In the genomic region with DNA sequence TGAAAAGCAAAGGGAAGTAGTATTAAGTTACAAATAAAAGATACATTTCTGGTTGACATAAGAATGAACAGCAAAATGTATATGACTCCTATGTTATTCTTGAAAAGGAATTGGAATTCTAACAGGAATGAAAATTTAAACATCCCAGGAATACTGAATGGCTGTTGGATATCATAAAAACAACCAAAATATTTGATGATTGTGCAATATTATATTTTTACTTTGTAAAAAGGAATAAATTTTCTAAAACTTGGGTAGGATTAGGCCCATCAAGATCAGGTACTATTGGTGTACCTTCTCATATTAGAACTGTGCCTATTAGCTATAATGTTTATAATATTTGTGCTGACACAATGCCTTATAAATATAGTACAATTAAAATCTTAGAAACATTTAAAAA, we compare ENCODE assay signal across 28 cellular contexts.
"Had no signal": no experiment of that assay in that cellular context is flagged by ENCODE, and none has a peak within 500 bp of the region (broad histone marks: within the 10 kb centered on the region; RNA-seq: fewer than 3 reads in every experiment).

No MANE protein-coding gene starts in this region.

- H3K4me3 ChIP-seq: coronary artery, dorsolateral prefrontal cortex, gastrocnemius medialis, heart left ventricle had no signal

- FAIRE-seq: astrocyte, bronchial epithelial cell had no signal

- H3K27me3 Mint-ChIP-seq: activated CD8-positive, alpha-beta T cell treated with anti-CD3 and anti-CD28 coated beads for 36 hours; activated naive CD4-positive, alpha-beta T cell treated with anti-CD3 and anti-CD28 coated beads, Interleukin-2, amount 10 ng/mL, durations not matched to agents 7 days and 5 days; activated naive CD8-positive, alpha-beta T cell treated with anti-CD3 and anti-CD28 coated beads, Interleukin-2, amount 10 ng/mL, durations not matched to agents 7 days and 5 days; central memory CD8-positive, alpha-beta T cell had no signal

- H3K27ac ChIP-seq: brain microvascular endothelial cell, coronary artery, dorsolateral prefrontal cortex, foreskin keratinocyte, gastrocnemius medialis, heart left ventricle had no signal

- H3K4me3 Mint-ChIP-seq: activated CD8-positive, alpha-beta T cell treated with anti-CD3 and anti-CD28 coated beads for 36 hours; activated naive CD4-positive, alpha-beta T cell treated with anti-CD3 and anti-CD28 coated beads, Interleukin-2, amount 10 ng/mL, durations not matched to agents 7 days and 5 days; activated naive CD8-positive, alpha-beta T cell treated with anti-CD3 and anti-CD28 coated beads, Interleukin-2, amount 10 ng/mL, durations not matched to agents 7 days and 5 days; central memory CD8-positive, alpha-beta T cell; dendritic cell treated with granulocyte-macrophage colony-stimulating factor and Interleukin-4, amounts not matched to agents 40 ng/mL and 50 ng/mL, for 4 days; endodermal cell had no signal

- H3K4me1 ChIP-seq: gastrocnemius medialis had no signal

- DNase-seq: activated CD4-positive, alpha-beta T cell treated with anti-CD3 and anti-CD28 coated beads for 48 hours; activated CD4-positive, alpha-beta T cell treated with anti-CD3 and anti-CD28 coated beads, Interleukin-2, amount 50 U/mL, for 1 hour; activated CD4-positive, alpha-beta T cell treated with anti-CD3 and anti-CD28 coated beads, Interleukin-2, amount 50 U/mL, for 48 hours; activated CD8-positive, alpha-beta T cell treated with anti-CD3 and anti-CD28 coated beads for 36 hours; activated gamma-delta T cell; activated naive CD4-positive, alpha-beta T cell; activated naive CD4-positive, alpha-beta T cell treated with anti-CD3 and anti-CD28 coated beads, Interleukin-2, amount 10 ng/mL, durations not matched to agents 7 days and 5 days; activated naive CD8-positive, alpha-beta T cell treated with anti-CD3 and anti-CD28 coated beads, Interleukin-2, amount 10 ng/mL, durations not matched to agents 7 days and 5 days; activated T-cell treated with anti-CD3 and anti-CD28 coated beads, Interleukin-2, amount 50 U/mL, for 1 hour; activated T-cell treated with anti-CD3 and anti-CD28 coated beads, Interleukin-2, amount 50 U/mL, for 48 hours; amniotic stem cell; anterior cingulate cortex; brain microvascular endothelial cell; dorsolateral prefrontal cortex; effector memory CD4-positive, alpha-beta T cell; endodermal cell; foreskin keratinocyte; gastrocnemius medialis; glutamatergic neuron; heart left ventricle; T-helper 2 cell had no signal

- H3K9me3 Mint-ChIP-seq: activated CD8-positive, alpha-beta T cell treated with anti-CD3 and anti-CD28 coated beads for 36 hours; activated naive CD4-positive, alpha-beta T cell treated with anti-CD3 and anti-CD28 coated beads, Interleukin-2, amount 10 ng/mL, durations not matched to agents 7 days and 5 days; activated naive CD8-positive, alpha-beta T cell treated with anti-CD3 and anti-CD28 coated beads, Interleukin-2, amount 10 ng/mL, durations not matched to agents 7 days and 5 days; central memory CD8-positive, alpha-beta T cell; dendritic cell treated with granulocyte-macrophage colony-stimulating factor and Interleukin-4, amounts not matched to agents 40 ng/mL and 50 ng/mL, for 4 days; endodermal cell had no signal

- H3K9me3 ChIP-seq: gastrocnemius medialis, heart left ventricle had no signal

- H3K4me1 Mint-ChIP-seq: endodermal cell had no signal

- H3K36me3 Mint-ChIP-seq: activated naive CD4-positive, alpha-beta T cell treated with anti-CD3 and anti-CD28 coated beads, Interleukin-2, amount 10 ng/mL, durations not matched to agents 7 days and 5 days; activated naive CD4-positive, alpha-beta T cell treated with anti-CD3 and anti-CD28 coated beads, Interleukin-2, amount 50 U/mL, for 72 hours had no signal

- H3K36me3 ChIP-seq: brain microvascular endothelial cell, gastrocnemius medialis, heart left ventricle had no signal

- ATAC-seq: activated CD8-positive, alpha-beta T cell treated with anti-CD3 and anti-CD28 coated beads for 36 hours; activated naive CD4-positive, alpha-beta T cell treated with anti-CD3 and anti-CD28 coated beads, Interleukin-2, amount 50 U/mL, for 72 hours; esophagus mucosa; foreskin keratinocyte; gastrocnemius medialis; heart left ventricle had no signal

- H3K27ac Mint-ChIP-seq: activated CD8-positive, alpha-beta T cell treated with anti-CD3 and anti-CD28 coated beads for 36 hours; activated naive CD4-positive, alpha-beta T cell treated with anti-CD3 and anti-CD28 coated beads, Interleukin-2, amount 10 ng/mL, durations not matched to agents 7 days and 5 days; activated naive CD4-positive, alpha-beta T cell treated with anti-CD3 and anti-CD28 coated beads, Interleukin-2, amount 50 U/mL, for 72 hours; activated naive CD8-positive, alpha-beta T cell treated with anti-CD3 and anti-CD28 coated beads, Interleukin-2, amount 10 ng/mL, durations not matched to agents 7 days and 5 days; dendritic cell treated with granulocyte-macrophage colony-stimulating factor and Interleukin-4, amounts not matched to agents 40 ng/mL and 50 ng/mL, for 4 days; endodermal cell had no signal

- H3K27me3 ChIP-seq: brain microvascular endothelial cell, dorsolateral prefrontal cortex, foreskin keratinocyte, gastrocnemius medialis had no signal
